In the genomic region with DNA sequence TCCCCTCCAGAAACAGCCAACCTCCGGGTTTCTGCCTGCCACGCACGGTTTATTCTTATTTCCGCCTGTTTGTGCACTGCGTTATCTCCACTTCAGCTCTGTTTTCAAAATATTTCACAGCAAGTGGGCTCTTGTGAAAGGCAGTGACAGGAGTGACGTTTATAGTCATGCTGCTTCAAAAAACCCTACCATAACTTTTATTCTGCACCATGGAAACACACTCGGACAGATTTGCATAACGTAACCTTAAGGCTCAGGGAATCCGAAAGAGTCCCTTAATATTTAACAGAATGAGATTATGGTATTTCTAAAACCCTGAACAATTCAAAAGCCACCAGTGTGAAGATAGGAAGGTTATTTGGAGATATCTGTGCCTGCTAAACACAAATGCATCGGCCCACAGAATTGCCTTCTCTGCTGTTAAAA, we compare ENCODE assay signal across 8 cellular contexts. TPM values are rescaled to one million over a fixed set of nuclear protein-coding genes. Genes with fewer than 3 reads are reported as not detected.
DNase-seq lines count a peak whose midpoint lies in the region; ATAC-seq and TF ChIP-seq lines count a peak whose summit lies in the region.

No MANE protein-coding gene starts in this region.

- H3K27ac Mint-ChIP-seq in HFFc6, result peak overlapping the region; percentile 98

- H3K36me3 ChIP-seq in brain microvascular endothelial cell (replicated peaks) (peaks cover 2% of the 10 kb centered on the region), lower lobe of right lung (peaks cover 7% of the 10 kb centered on the region), urinary bladder (ENCODE audit: insufficient read depth) (no peaks in the 10 kb centered on the region)

- no peaks in the 10 kb centered on the region for H3K9me3 Mint-ChIP-seq in activated T-cell treated with anti-CD3 and anti-CD28 coated beads, Interleukin-2, amount 50 U/mL, for 4 hours
- no peaks in the 10 kb centered on the region for H3K9me3 Mint-ChIP-seq in HFFc6

- in situ Hi-C loops in brain microvascular endothelial cell (cut with HindIII; ENCODE audit: low pct_ligation_motif_present, low sequenced_read_pairs), result loop anchor here (25.0 kb wide), 2 partner anchors 188 to 538 kb away; partner anchors contain the start of gene EPHX1

- H3K9me3 ChIP-seq in lower lobe of right lung, result no peaks in the 10 kb centered on the region

- intact Hi-C loops in lower lobe of right lung (cut with DNase I), result loop anchor here (5.0 kb wide), 1 partner anchor 62 kb away; the partner anchor contains the start of gene H3-3A

- DNase-seq in activated T-cell treated with anti-CD3 and anti-CD28 coated beads, Interleukin-2, amount 50 U/mL, for 4 hours, result no peak
- DNase-seq in activated T-cell treated with anti-CD3 and anti-CD28 coated beads for 4 hours (no peak), HFFc6 (no peak), NCI-H2029 treated with DMSO at 0.1 percent for 48 hours (lab: John Stamatoyannopoulos, UW) (peak; percentile 12), brain microvascular endothelial cell (peak; percentile 44), lower lobe of right lung (no peak)
- no peak for DNase-seq in stimulated activated CD8-positive, alpha-beta memory T cell treated with anti-CD3 and anti-CD28 coated beads, Interleukin-4, amount 100 ng/mL, for 48 hours

- WGBS in urinary bladder, result 22% methylated on average over 10 of the region's 10 CpGs

- H3K27me3 Mint-ChIP-seq in activated T-cell treated with anti-CD3 and anti-CD28 coated beads, Interleukin-2, amount 50 U/mL, for 4 hours (ENCODE audit: low read depth), result no peaks in the 10 kb centered on the region
- peaks cover 2% of the 10 kb centered on the region; the same call in 1 of the 2 replicates for H3K27me3 Mint-ChIP-seq in HFFc6 (ENCODE audit: insufficient read depth)

- TF ChIP-seq CTCF in HFFc6 (IDR thresholded peaks at IDR 0.05), result no peak
- TF ChIP-seq CTCF in brain microvascular endothelial cell (IDR thresholded peaks at IDR 0.05; ENCODE audit: low read depth, low read length, missing control alignments), result no peak
- TF ChIP-seq CTCF in lower lobe of right lung (IDR thresholded peaks at IDR 0.05), result no peak

- H3K4me1 Mint-ChIP-seq in activated T-cell treated with anti-CD3 and anti-CD28 coated beads, Interleukin-2, amount 50 U/mL, for 4 hours (ENCODE audit: low read depth), result peaks cover 73% of the 10 kb centered on the region
- peaks cover 46% of the 10 kb centered on the region for H3K4me1 Mint-ChIP-seq in HFFc6 (ENCODE audit: low read depth)

- H3K27me3 ChIP-seq in brain microvascular endothelial cell (replicated peaks), result no peaks in the 10 kb centered on the region
- H3K27me3 ChIP-seq in lower lobe of right lung (ENCODE audit: low read depth), result no peaks in the 10 kb centered on the region

- peak; percentile 15 to 19 for ATAC-seq in activated T-cell treated with anti-CD3 and anti-CD28 coated beads, Interleukin-2, amount 50 U/mL, for 4 hours
- peak; percentile 54 to 75 for ATAC-seq in lower lobe of right lung

- H3K4me3 Mint-ChIP-seq in activated T-cell treated with anti-CD3 and anti-CD28 coated beads, Interleukin-2, amount 50 U/mL, for 4 hours, result peak overlapping the region; percentile 100
- H3K4me3 Mint-ChIP-seq in HFFc6, result peak overlapping the region; percentile 97

- H3K4me3 ChIP-seq in brain microvascular endothelial cell (ENCODE audit: low read depth, low read length) (peak overlapping the region; percentile 60), lower lobe of right lung (peak overlapping the region; percentile 89), urinary bladder (ENCODE audit: low read depth, low read length) (peak overlapping the region; percentile 40)

- H3K27ac ChIP-seq in brain microvascular endothelial cell (peak overlapping the region; percentile 94), lower lobe of right lung (peak overlapping the region; percentile 100), urinary bladder (ENCODE audit: low read depth) (peak overlapping the region; percentile 96)

- H3K36me3 Mint-ChIP-seq in activated T-cell treated with anti-CD3 and anti-CD28 coated beads, Interleukin-2, amount 50 U/mL, for 4 hours (ENCODE audit: insufficient read depth), result peaks cover 14% of the 10 kb centered on the region
- H3K36me3 Mint-ChIP-seq in HFFc6 (ENCODE audit: low read depth), result peaks cover 15% of the 10 kb centered on the region

- H3K4me1 ChIP-seq in lower lobe of right lung (peaks cover 69% of the 10 kb centered on the region), urinary bladder (ENCODE audit: insufficient read depth) (no peaks in the 10 kb centered on the region)

RNA-seq across cellular contexts. Expression of gene SDE2, which starts 0.8 kb away (rescaled TPM):
- 10 to 100 TPM; 27.3 to 28.8 (median 28.5) TPM for total RNA-seq in activated T-cell treated with anti-CD3 and anti-CD28 coated beads, Interleukin-2, amount 50 U/mL, for 4 hours
- total RNA-seq in HFFc6 (2021; fragmentation: NEBNext Ultra II Directional; extraction: Animal tissue kit (Norgen Biotek cat#: 25700)), result 10 to 100 TPM; 16.1 to 18.1 (median 16.5) TPM
- total RNA-seq in lower lobe of right lung (18.4 TPM), urinary bladder (30.1 TPM)
- polyA plus RNA-seq in urinary bladder, result 14.2 TPM

RNA-seq across cellular contexts. Expression of gene LEFTY2, which starts 58.9 kb away (rescaled TPM):
- not detected for total RNA-seq in activated T-cell treated with anti-CD3 and anti-CD28 coated beads, Interleukin-2, amount 50 U/mL, for 4 hours
- not detected for total RNA-seq in HFFc6 (2021; fragmentation: NEBNext Ultra II Directional; extraction: Animal tissue kit (Norgen Biotek cat#: 25700))
- total RNA-seq in lower lobe of right lung (1.2 TPM), urinary bladder (3.9 TPM)
- 0.34 TPM for polyA plus RNA-seq in urinary bladder

Comparison
In these comparisons a context has a peak if more than half of its experiments do, and no peak if none do; other contexts are left out.
1. DNase-seq: peak in NCI-H2029 treated with DMSO at 0.1 percent for 48 hours (single experiment) and brain microvascular endothelial cell (single experiment); none in activated T-cell treated with anti-CD3 and anti-CD28 coated beads, Interleukin-2, amount 50 U/mL, for 4 hours (single experiment), activated T-cell treated with anti-CD3 and anti-CD28 coated beads for 4 hours (single experiment), HFFc6 (single experiment), lower lobe of right lung (single experiment) and stimulated activated CD8-positive, alpha-beta memory T cell treated with anti-CD3 and anti-CD28 coated beads, Interleukin-4, amount 100 ng/mL, for 48 hours (single experiment).
2. Peak in every context shown above with its lines, with median percentiles within 50 percentile points of each other: H3K27ac ChIP-seq and H3K4me3 ChIP-seq.